In the genomic region with DNA sequence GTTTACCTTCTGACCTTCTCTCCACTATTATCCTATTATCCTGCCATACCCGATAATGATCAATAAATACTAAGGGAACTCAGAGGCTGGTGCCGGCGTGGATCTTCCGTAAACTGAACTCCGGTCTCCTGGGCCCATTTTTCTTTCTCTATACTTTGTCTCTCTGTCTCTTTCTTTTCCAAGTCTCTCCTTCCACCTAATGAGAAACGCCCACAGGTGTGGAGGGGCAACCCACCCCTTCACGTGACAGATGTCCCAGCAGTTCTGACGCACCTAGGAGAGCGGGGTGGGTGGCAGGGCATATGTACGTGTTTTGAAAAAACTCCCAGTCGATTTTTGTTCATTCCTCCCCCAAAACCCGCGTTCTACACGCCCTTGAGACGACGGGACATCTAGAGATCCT, we compare ENCODE assay signal across 8 cellular contexts. TPM values are rescaled to one million over a fixed set of nuclear protein-coding genes. Genes with fewer than 3 reads are reported as not detected.
DNase-seq lines count a peak whose midpoint lies in the region; ATAC-seq and TF ChIP-seq lines count a peak whose summit lies in the region.
"Not testable (repeated sequence)": the region's sequence is repeated elsewhere in the genome, so short reads cannot be mapped to it uniquely, and the experiment has no call there.

No MANE protein-coding gene starts in this region.

- H3K4me1 ChIP-seq in CD8-positive, alpha-beta memory T cell (ENCODE audit: insufficient read depth, low read length): peaks cover 20% of the 10 kb centered on the region
- not testable (repeated sequence) for H3K4me1 ChIP-seq in OCI-LY3 (ENCODE audit: low read length); thoracic aorta (ENCODE audit: control insufficient read depth in 1 of 2, low read depth in 2 of 2)
- peaks cover 5 to 13% of the 10 kb centered on the region in 2 donors for H3K4me1 ChIP-seq in neuronal stem cell (ENCODE audit: control insufficient read depth in 2 of 2, insufficient read depth in 1 of 2, low read depth in 1 of 2, low read length in 2 of 2)

- not testable (repeated sequence) for H3K23ac ChIP-seq in neuronal stem cell (ENCODE audit: low read depth, low read length, poor library complexity)

- not testable (repeated sequence) for H2BK120ac ChIP-seq in neuronal stem cell (ENCODE audit: low read depth, low read length)

- peak overlapping the region; percentile 87 to 98 (median 96) for H3K4me3 Mint-ChIP-seq in CD8-positive, alpha-beta memory T cell
- H3K4me3 Mint-ChIP-seq in HFFc6 (peak overlapping the region; percentile 97), immature natural killer cell (peak overlapping the region; percentile 94 to 97 (median 95))
- peak overlapping the region; percentile 91 for H3K4me3 Mint-ChIP-seq in activated naive CD4-positive, alpha-beta T cell treated with anti-CD3 and anti-CD28 coated beads for 36 hours
- H3K4me3 Mint-ChIP-seq in effector memory CD8-positive, alpha-beta T cell: peak overlapping the region; percentile 85 to 93

- H2BK15ac ChIP-seq in neuronal stem cell (ENCODE audit: low read length): not testable (repeated sequence)

- H3K9me3 ChIP-seq in CD8-positive, alpha-beta memory T cell (ENCODE audit: low read length); OCI-LY3 (ENCODE audit: insufficient read depth, low read length); neuronal stem cell (replicated peaks in 1 of 2; ENCODE audit: control insufficient read depth in 2 of 2, insufficient read depth in 1 of 2, low read depth in 1 of 2, low read length in 2 of 2); thoracic aorta: not testable (repeated sequence)

- H3K9ac ChIP-seq in OCI-LY3 (ENCODE audit: low read length): peak overlapping the region; percentile 52
- H3K9ac ChIP-seq in neuronal stem cell (ENCODE audit: low read depth, low read length, poor library complexity): not testable (repeated sequence)

- H3K4me3 ChIP-seq in CD8-positive, alpha-beta memory T cell (ENCODE audit: low read length): peak overlapping the region; percentile 100
- peak overlapping the region; percentile 91 for H3K4me3 ChIP-seq in OCI-LY3 (ENCODE audit: low read length)
- H3K4me3 ChIP-seq in neuronal stem cell (ENCODE audit: low read length in 2 of 2): peak overlapping the region; percentile 70 to 77
- H3K4me3 ChIP-seq in thoracic aorta: peak overlapping the region; percentile 89

- H3K18ac ChIP-seq in neuronal stem cell (ENCODE audit: low read length): not testable (repeated sequence)

- POLR2A ChIA-PET in CD8-positive, alpha-beta memory T cell (lab: Charles Lee): interaction anchor here (0.9 to 1.5 kb wide), 6 partner anchors 9 to 76 kb away, joined by 3 to 13 read pairs (median 6); partner anchors contain the start of genes CDK5 and SLC4A2

- H3K4me1 Mint-ChIP-seq in CD8-positive, alpha-beta memory T cell: peaks cover 18 to 35% (median 28%) of the 10 kb centered on the region in 3 donors
- peaks cover 43% of the 10 kb centered on the region for H3K4me1 Mint-ChIP-seq in HFFc6 (ENCODE audit: low read depth)
- peaks cover 20% of the 10 kb centered on the region for H3K4me1 Mint-ChIP-seq in activated naive CD4-positive, alpha-beta T cell treated with anti-CD3 and anti-CD28 coated beads for 36 hours (ENCODE audit: low read depth)
- peaks cover 17 to 23% of the 10 kb centered on the region in 2 donors for H3K4me1 Mint-ChIP-seq in effector memory CD8-positive, alpha-beta T cell (ENCODE audit: low read depth in 2 of 2)
- H3K4me1 Mint-ChIP-seq in immature natural killer cell: peaks cover 22 to 23% of the 10 kb centered on the region in 2 donors

- CTCF ChIA-PET in CD8-positive, alpha-beta memory T cell (lab: Charles Lee): interaction anchor here (0.8 to 3.2 kb wide), 22 partner anchors 9 to 126 kb away, joined by 3 to 35 read pairs (median 4); partner anchors contain the start of genes NOS3 and TMUB1
- CTCF ChIA-PET in activated naive CD4-positive, alpha-beta T cell treated with anti-CD3 and anti-CD28 coated beads for 36 hours (lab: Charles Lee): interaction anchor here (0.6 to 2.7 kb wide), 5 partner anchors 9 to 270 kb away, joined by 3 to 12 read pairs (median 8); no protein-coding TSS in a partner anchor

- peak overlapping the region; percentile 90 for H3K27ac ChIP-seq in CD8-positive, alpha-beta memory T cell (ENCODE audit: low read depth, low read length)
- H3K27ac ChIP-seq in OCI-LY3 (ENCODE audit: low read length); neuronal stem cell (replicated peaks; ENCODE audit: low read length): not testable (repeated sequence)
- H3K27ac ChIP-seq in thoracic aorta: peak overlapping the region in 1 of 2 donors; percentile 20

- H3K27me3 ChIP-seq in CD8-positive, alpha-beta memory T cell (ENCODE audit: insufficient read depth, low read length, poor library complexity, severe bottlenecking); OCI-LY3 (ENCODE audit: low read depth, low read length); neuronal stem cell (ENCODE audit: control insufficient read depth in 3 of 3, insufficient read depth in 3 of 3, low read depth in 1 of 3, low read length in 3 of 3); thoracic aorta (replicated peaks; ENCODE audit: insufficient read depth): not testable (repeated sequence)

- not testable (repeated sequence) for H2BK12ac ChIP-seq in neuronal stem cell (ENCODE audit: low read length)

- H4K20me1 ChIP-seq in OCI-LY3 (ENCODE audit: insufficient read depth, low read length): not testable (repeated sequence)

- not testable (repeated sequence) for H2BK5ac ChIP-seq in neuronal stem cell (ENCODE audit: low read length)

- peak overlapping the region; percentile 98 to 100 (median 99) for H3K27ac Mint-ChIP-seq in CD8-positive, alpha-beta memory T cell
- peak overlapping the region; percentile 95 for H3K27ac Mint-ChIP-seq in HFFc6
- H3K27ac Mint-ChIP-seq in activated naive CD4-positive, alpha-beta T cell treated with anti-CD3 and anti-CD28 coated beads for 36 hours: peak overlapping the region; percentile 90
- H3K27ac Mint-ChIP-seq in effector memory CD8-positive, alpha-beta T cell: peak overlapping the region; percentile 99 to 100
- peak overlapping the region; percentile 97 to 99 (median 98) for H3K27ac Mint-ChIP-seq in immature natural killer cell

- intact Hi-C loops in activated naive CD4-positive, alpha-beta T cell treated with anti-CD3 and anti-CD28 coated beads for 36 hours (cut with micrococcal nuclease): loop anchor here (1.0 to 2.0 kb wide), 4 partner anchors 31 to 199 kb away; partner anchors contain the start of genes ABCF2 and FASTK

- peaks cover 11% of the 10 kb centered on the region for H3K79me2 ChIP-seq in OCI-LY3 (ENCODE audit: low read length)

- H3K4ac ChIP-seq in neuronal stem cell (ENCODE audit: low read length): not testable (repeated sequence)

- not testable (repeated sequence) for H3K27me3 Mint-ChIP-seq in CD8-positive, alpha-beta memory T cell; HFFc6 (ENCODE audit: insufficient read depth); activated naive CD4-positive, alpha-beta T cell treated with anti-CD3 and anti-CD28 coated beads for 36 hours (ENCODE audit: low read depth); effector memory CD8-positive, alpha-beta T cell
- H3K27me3 Mint-ChIP-seq in immature natural killer cell (ENCODE audit: low read depth in 3 of 3): peaks cover 7 to 12% (median 10%) of the 10 kb centered on the region in 3 donors

- peak overlapping the region; percentile 72 for H2AFZ ChIP-seq in OCI-LY3 (ENCODE audit: low read depth, low read length)
- peak overlapping the region; percentile 94 for H2AFZ ChIP-seq in neuronal stem cell (ENCODE audit: low read length)

- not testable (repeated sequence) for H3K36me3 ChIP-seq in CD8-positive, alpha-beta memory T cell (ENCODE audit: insufficient read depth, low read length); OCI-LY3 (replicated peaks; ENCODE audit: low read depth, low read length); neuronal stem cell (replicated peaks in 1 of 2; ENCODE audit: control insufficient read depth in 2 of 2, insufficient read depth in 2 of 2, low read length in 2 of 2); thoracic aorta

- H3K4me2 ChIP-seq in OCI-LY3 (ENCODE audit: low read length): peak overlapping the region; percentile 83
- H3K4me2 ChIP-seq in neuronal stem cell (ENCODE audit: insufficient read depth, low read length, poor library complexity, severe bottlenecking): peak overlapping the region; percentile 85

- not testable (repeated sequence) for H3K14ac ChIP-seq in neuronal stem cell (ENCODE audit: low read length)

- not testable (repeated sequence) for H4K91ac ChIP-seq in neuronal stem cell (ENCODE audit: low read depth, low read length, poor library complexity)

- H2AK5ac ChIP-seq in neuronal stem cell (ENCODE audit: low read depth, low read length): not testable (repeated sequence)

- peak; percentile 22 for ATAC-seq in effector memory CD8-positive, alpha-beta T cell (replicated peaks)
- ATAC-seq in thoracic aorta (ENCODE audit: insufficient number of reproducible peaks, low FRiP score, low read depth): peak; percentile 7

- H3K79me1 ChIP-seq in neuronal stem cell (ENCODE audit: low read depth, low read length): not testable (repeated sequence)

- H3K9me3 Mint-ChIP-seq in CD8-positive, alpha-beta memory T cell; HFFc6; activated naive CD4-positive, alpha-beta T cell treated with anti-CD3 and anti-CD28 coated beads for 36 hours; effector memory CD8-positive, alpha-beta T cell; immature natural killer cell: not testable (repeated sequence)

- WGBS in neuronal stem cell (ENCODE audit: extremely low coverage in 2 of 2, insufficient read length in 2 of 2, insufficient replicate concordance in 1 of 2), 2 donors: no CpG with 5 or more reads among the region's 16 CpGs

- not testable (repeated sequence) for DNase-seq in CD8-positive, alpha-beta memory T cell; HFFc6; activated naive CD4-positive, alpha-beta T cell treated with anti-CD3 and anti-CD28 coated beads for 36 hours; effector memory CD8-positive, alpha-beta T cell; immature natural killer cell; neuronal stem cell (ENCODE audit: low spot score); thoracic aorta (ENCODE audit: low spot score)

- TF ChIP-seq CTCF in HFFc6 (IDR thresholded peaks at IDR 0.05); OCI-LY3 (IDR thresholded peaks at IDR 0.05; ENCODE audit: low read depth, low read length); thoracic aorta (IDR thresholded peaks at IDR 0.05): not testable (repeated sequence)

- H3K36me3 Mint-ChIP-seq in CD8-positive, alpha-beta memory T cell: peaks cover 0 to 25% (median 3%) of the 10 kb centered on the region in 3 donors
- H3K36me3 Mint-ChIP-seq in HFFc6 (ENCODE audit: low read depth); activated naive CD4-positive, alpha-beta T cell treated with anti-CD3 and anti-CD28 coated beads for 36 hours (ENCODE audit: low read depth); immature natural killer cell: not testable (repeated sequence)
- peaks cover 20% of the 10 kb centered on the region for H3K36me3 Mint-ChIP-seq in effector memory CD8-positive, alpha-beta T cell (ENCODE audit: insufficient read depth)

- not testable (repeated sequence) for H4K8ac ChIP-seq in neuronal stem cell (ENCODE audit: low read depth, low read length)

RNA-seq across cellular contexts. Expression of gene ABCB8, which starts 0.5 kb away (rescaled TPM):
- 10 to 100 TPM; 49.2 to 52.3 TPM for total RNA-seq in CD8-positive, alpha-beta memory T cell
- 18.4 TPM for polyA plus RNA-seq in CD8-positive, alpha-beta memory T cell
- total RNA-seq in HFFc6 (2021; fragmentation: NEBNext Ultra II Directional; extraction: Animal tissue kit (Norgen Biotek cat#: 25700)): 10 to 100 TPM; 31.9 to 36.3 (median 33.2) TPM
- total RNA-seq in activated naive CD4-positive, alpha-beta T cell treated with anti-CD3 and anti-CD28 coated beads for 36 hours: 10 to 100 TPM; 41.3 to 47.8 TPM
- polyA plus RNA-seq in immature natural killer cell: 10 to 100 TPM; 17.6 to 26.5 (median 23.3) TPM
- 8.6 TPM for polyA plus RNA-seq in neuronal stem cell (2013, experiment 1 of 2)
- 8.5 TPM for polyA plus RNA-seq in neuronal stem cell (2013, experiment 2 of 2)
- 10 to 100 TPM; 34.1 to 35.1 TPM for total RNA-seq in thoracic aorta

RNA-seq across cellular contexts. Expression of gene ATG9B, which starts 3.4 kb away (rescaled TPM):
- 1 to 10 TPM; 3.8 to 4.2 TPM for total RNA-seq in CD8-positive, alpha-beta memory T cell
- polyA plus RNA-seq in CD8-positive, alpha-beta memory T cell: 15.4 TPM
- under 1 TPM; 0.11 to 0.94 (median 0.18) TPM for total RNA-seq in HFFc6 (2021; fragmentation: NEBNext Ultra II Directional; extraction: Animal tissue kit (Norgen Biotek cat#: 25700))
- 1 to 10 TPM; 2.8 to 4.0 TPM for total RNA-seq in activated naive CD4-positive, alpha-beta T cell treated with anti-CD3 and anti-CD28 coated beads for 36 hours
- 1 to 10 TPM in 2 of 3 donors, not detected in 1; 1.9 to 5.7 TPM for polyA plus RNA-seq in immature natural killer cell
- polyA plus RNA-seq in neuronal stem cell (2013, experiment 1 of 2): 6.3 TPM
- 5.0 TPM for polyA plus RNA-seq in neuronal stem cell (2013, experiment 2 of 2)
- 1 to 10 TPM in 1 of 2 donors, not detected in 1; 1.2 TPM for total RNA-seq in thoracic aorta

RNA-seq across cellular contexts. Expression of gene ASIC3, which starts 20.6 kb away (rescaled TPM):
- 1 to 10 TPM; 2.6 to 3.6 TPM for total RNA-seq in CD8-positive, alpha-beta memory T cell
- not detected for polyA plus RNA-seq in CD8-positive, alpha-beta memory T cell
- under 1 TPM; 0.09 to 0.76 (median 0.31) TPM for total RNA-seq in HFFc6 (2021; fragmentation: NEBNext Ultra II Directional; extraction: Animal tissue kit (Norgen Biotek cat#: 25700))
- total RNA-seq in activated naive CD4-positive, alpha-beta T cell treated with anti-CD3 and anti-CD28 coated beads for 36 hours: 1 to 10 TPM; 6.8 to 7.9 TPM
- not detected for polyA plus RNA-seq in immature natural killer cell
- 5.1 TPM for polyA plus RNA-seq in neuronal stem cell (2013, experiment 1 of 2)
- 4.6 TPM for polyA plus RNA-seq in neuronal stem cell (2013, experiment 2 of 2)
- total RNA-seq in thoracic aorta: 1 to 10 TPM; 2.0 to 2.8 TPM

RNA-seq across cellular contexts. Expression of gene CDK5, which starts 30.0 kb away (rescaled TPM):
- total RNA-seq in CD8-positive, alpha-beta memory T cell: 10 to 100 TPM; 20.5 to 23.2 TPM
- polyA plus RNA-seq in CD8-positive, alpha-beta memory T cell: 14.3 TPM
- 10 to 100 TPM; 31.3 to 37.3 (median 33.4) TPM for total RNA-seq in HFFc6 (2021; fragmentation: NEBNext Ultra II Directional; extraction: Animal tissue kit (Norgen Biotek cat#: 25700))
- 10 to 100 TPM in 1 of 2 experiments, 1 to 10 TPM in 1; 10.0 to 10.1 TPM for total RNA-seq in activated naive CD4-positive, alpha-beta T cell treated with anti-CD3 and anti-CD28 coated beads for 36 hours
- 10 to 100 TPM; 15.6 to 18.9 (median 17.9) TPM for polyA plus RNA-seq in immature natural killer cell
- 14.1 TPM for polyA plus RNA-seq in neuronal stem cell (2013, experiment 1 of 2)
- 13.9 TPM for polyA plus RNA-seq in neuronal stem cell (2013, experiment 2 of 2)
- 1 to 10 TPM; 1.8 to 3.1 TPM for total RNA-seq in thoracic aorta

RNA-seq across cellular contexts. Expression of gene SLC4A2, which starts 31.7 kb away (rescaled TPM):
- 100 to 1,000 TPM; 119 to 121 TPM for total RNA-seq in CD8-positive, alpha-beta memory T cell
- polyA plus RNA-seq in CD8-positive, alpha-beta memory T cell: 25.5 TPM
- 100 to 1,000 TPM; 153 to 188 (median 164) TPM for total RNA-seq in HFFc6 (2021; fragmentation: NEBNext Ultra II Directional; extraction: Animal tissue kit (Norgen Biotek cat#: 25700))
- total RNA-seq in activated naive CD4-positive, alpha-beta T cell treated with anti-CD3 and anti-CD28 coated beads for 36 hours: 10 to 100 TPM; 25.6 to 29.7 TPM
- 10 to 100 TPM in 2 of 3 donors, 1 to 10 TPM in 1; 6.7 to 19.8 (median 10.9) TPM for polyA plus RNA-seq in immature natural killer cell
- polyA plus RNA-seq in neuronal stem cell (2013, experiment 1 of 2): 47.2 TPM
- polyA plus RNA-seq in neuronal stem cell (2013, experiment 2 of 2): 44.5 TPM
- total RNA-seq in thoracic aorta: 100 to 1,000 TPM in 1 of 2 donors, 10 to 100 TPM in 1; 89.1 to 119 TPM
